8 cellular contexts compared by ENCODE assay signal in genomic region chr1:86704456-86704971, GRCh38. TPM values are rescaled to one million over a fixed set of nuclear protein-coding genes. Genes with fewer than 3 reads are reported as not detected.
A peak's percentile ranks its signal among the peaks of the same experiment; 100 is the strongest.
DNase-seq lines count a peak whose midpoint lies in the region; ATAC-seq and TF ChIP-seq lines count a peak whose summit lies in the region.

TSS of gene SH3GLB1 (plus strand) at chr1:86704576. CDS start at chr1:86704900, 324 bp downstream.

- H4K20me1 ChIP-seq in IMR-90 (ENCODE audit: insufficient read depth, low read length), result peaks cover 39% of the 10 kb centered on the region

- ATAC-seq in GM21529 (IDR thresholded peaks at IDR 0.05; ENCODE audit: unreplicated experiment) (peak; percentile 86), IMR-90 (ENCODE audit: low read depth) (peak; percentile 93), mucosa of descending colon (peak; percentile 92)

- peak within 1 kb of the TSS; percentile 96 for H3K9ac ChIP-seq in IMR-90 (ENCODE audit: low read depth, low read length)

- peak; percentile 85 for TF ChIP-seq CTCF in IMR-90 (conservative IDR thresholded peaks at IDR 0.05; ENCODE audit: low read depth, low read length)
- peak; percentile 62 for TF ChIP-seq CTCF in epithelial cell of esophagus (IDR thresholded peaks at IDR 0.05; ENCODE audit: insufficient read depth, low read depth, low read length, missing control alignments)
- TF ChIP-seq CTCF in mucosa of descending colon (IDR thresholded peaks at IDR 0.05), result peak; percentile 91

- H3K4me3 ChIP-seq in IMR-90 (ENCODE audit: insufficient read depth, low read depth, low read length) (peak within 1 kb of the TSS; percentile 64), epithelial cell of esophagus (ENCODE audit: low read length) (peak within 1 kb of the TSS; percentile 83), mucosa of descending colon (peak within 1 kb of the TSS; percentile 89)

- H3K4me2 ChIP-seq in IMR-90 (ENCODE audit: low read depth, low read length), result peak within 1 kb of the TSS; percentile 100

- BruUV-seq in IMR-90 (replicated peaks; lab: Mats Ljungman, UMichigan), result no TSS peak

- no peaks in the 10 kb centered on the region; the same call in 1 of the 2 replicates for H3K36me3 ChIP-seq in IMR-90 (ENCODE audit: control insufficient read depth, insufficient read depth, low read length)
- no peaks in the 10 kb centered on the region for H3K36me3 ChIP-seq in mucosa of descending colon (ENCODE audit: low read depth)

- peak; percentile 68 for TF ChIP-seq POLR2A in IMR-90 (IDR thresholded peaks at IDR 0.05; ENCODE audit: low read depth, low read length)

- peak within 1 kb of the TSS; percentile 90 for H3K27ac ChIP-seq in IMR-90 (ENCODE audit: insufficient read depth, low read length)

- no peaks in the 10 kb centered on the region; the same call in 1 of the 2 replicates for H3K9me1 ChIP-seq in IMR-90 (ENCODE audit: insufficient read depth, low read length)

- H2AK5ac ChIP-seq in IMR-90 (ENCODE audit: low read depth, low read length), result peak within 1 kb of the TSS; percentile 54

- H3K23ac ChIP-seq in IMR-90 (ENCODE audit: low read depth, low read length), result peak within 1 kb of the TSS; percentile 87

- H3K14ac ChIP-seq in IMR-90 (replicated peaks; ENCODE audit: low read depth, low read length), result peak within 1 kb of the TSS; percentile 92

- H3K9me3 ChIP-seq in IMR-90 (ENCODE audit: control insufficient read depth, insufficient read depth, low read length) (no peaks in the 10 kb centered on the region), mucosa of descending colon (no peaks in the 10 kb centered on the region)

- peak within 1 kb of the TSS; percentile 84 for H3K56ac ChIP-seq in IMR-90 (ENCODE audit: extremely low read depth, insufficient read depth, low read length)

- POLR2A ChIA-PET in IMR-90 (lab: Charles Lee; ENCODE audit: unreplicated experiment), result interaction anchor here (0.5 to 1.5 kb wide), 9 partner anchors 9 to 864 kb away, joined by 3 to 15 read pairs (median 3); no protein-coding TSS in a partner anchor

- peak within 1 kb of the TSS; percentile 85 for H2BK120ac ChIP-seq in IMR-90 (ENCODE audit: low read depth, low read length)

- peak within 1 kb of the TSS; percentile 87 for H2BK5ac ChIP-seq in IMR-90 (ENCODE audit: low read depth, low read length, poor library complexity, severe bottlenecking)

- in situ Hi-C loops in IMR-90 (cut with MboI; ENCODE audit: low sequenced_read_pairs), result loop anchor here (25.0 kb wide), 1 partner anchor 992 kb away; the partner anchor contains the start of gene ZNHIT6

- DNase-seq in DMS53 (lab: John Stamatoyannopoulos, UW), result peak; percentile 98
- DNase-seq in IMR-90, result peak; percentile 82
- DNase-seq in OCI-M1 (lab: John Stamatoyannopoulos, UW), result peak; percentile 94
- DNase-seq in activated T-cell treated with anti-CD3 and anti-CD28 coated beads for 24 hours (ENCODE audit: low read depth), result peak; percentile 82
- DNase-seq in epithelial cell of esophagus (ENCODE audit: low read depth), result peak; percentile 93
- peak; percentile 93 to 97 (median 96) for DNase-seq in mucosa of descending colon
- peak; percentile 81 for DNase-seq in stimulated activated CD8-positive, alpha-beta memory T cell treated with anti-CD3 and anti-CD28 coated beads, Interleukin-4, amount 100 ng/mL, for 24 hours (ENCODE audit: low read depth)

- peak within 1 kb of the TSS; percentile 98 for H2AK9ac ChIP-seq in IMR-90 (replicated peaks; ENCODE audit: low read depth, low read length, poor library complexity)

- 0% methylated on average over 44 of the region's 71 CpGs; no CpG with 5 or more reads in 1 of the 2 experiments for WGBS in IMR-90 (ENCODE audit: extremely low coverage in 2 of 2, insufficient read length in 1 of 2), 2 experiments

- 0 out of 2 replicates have a peak, but pooled peaks have one; percentile 22 for TF ChIP-seq RAD21 in IMR-90 (IDR thresholded peaks at IDR 0.05; ENCODE audit: low read length)

- peak within 1 kb of the TSS; percentile 58 for H4K5ac ChIP-seq in IMR-90 (ENCODE audit: low read depth, low read length)

- dilution Hi-C loops in IMR-90 (cut with HindIII; ENCODE audit: low sequenced_read_pairs, unreplicated experiment), result no loop called here

- H2BK20ac ChIP-seq in IMR-90 (ENCODE audit: low read depth, low read length), result no peak within 1 kb of the TSS

- no peaks in the 10 kb centered on the region; the same call in 1 of the 2 replicates for H3K4me1 ChIP-seq in IMR-90 (ENCODE audit: control insufficient read depth, insufficient read depth, low read length)
- peaks cover 8% of the 10 kb centered on the region for H3K4me1 ChIP-seq in mucosa of descending colon (ENCODE audit: low read depth)

- peaks cover 0 to 19% of the 10 kb centered on the region in 2 experiments; a peak in 2 of 4 replicates for H3K79me1 ChIP-seq in IMR-90 (ENCODE audit: low read depth in 1 of 2, low read length in 2 of 2)

- peak within 1 kb of the TSS; percentile 73 for H4K91ac ChIP-seq in IMR-90 (ENCODE audit: insufficient read depth, low read depth, low read length)

- peak within 1 kb of the TSS; percentile 22 for H3K18ac ChIP-seq in IMR-90 (ENCODE audit: low read depth, low read length)

- peak within 1 kb of the TSS; percentile 50; the same call in 1 of the 3 replicates for H2BK15ac ChIP-seq in IMR-90 (ENCODE audit: low read depth, low read length)

- H3K4ac ChIP-seq in IMR-90 (ENCODE audit: low read depth, low read length), result peak within 1 kb of the TSS; percentile 79

- CTCF ChIA-PET in IMR-90 (lab: Yijun Ruan, JAX), result interaction anchor here (0.6 to 1.6 kb wide), 11 partner anchors 9 to 507 kb away, joined by 3 to 10 read pairs (median 5); no protein-coding TSS in a partner anchor

- H4K8ac ChIP-seq in IMR-90 (ENCODE audit: low read depth in 2 of 2, low read length in 2 of 2), result peak within 1 kb of the TSS; percentile 91 to 94

- no peaks in the 10 kb centered on the region for H3K27me3 ChIP-seq in IMR-90 (ENCODE audit: control insufficient read depth, insufficient read depth, low read length)

- intact Hi-C loops in IMR-90 (cut with micrococcal nuclease) (loop anchor here (2.0 kb wide), 2 partner anchors 260 to 380 kb away; no protein-coding TSS in a partner anchor), mucosa of descending colon (cut with DNase I, micrococcal nuclease) (no loop called here)

- H2AFZ ChIP-seq in IMR-90 (replicated peaks; ENCODE audit: low read length, poor library complexity), result peak within 1 kb of the TSS; percentile 96

TF ChIP-seq in IMR-90, 13 proteins besides CTCF, POLR2A, EP300 and RAD21:
- TF ChIP-seq MAZ (IDR thresholded peaks at IDR 0.05; ENCODE audit: borderline replicate concordance, low read depth, low read length) (peak; percentile 64; the same call in 1 of the 2 replicates), SMC3 (IDR thresholded peaks at IDR 0.05; ENCODE audit: low read depth, low read length) (no peak)

RNA-seq across cellular contexts. Expression of gene SH3GLB1, which starts in this region (rescaled TPM):
- total RNA-seq in IMR-90 (2012; rRNA removed) (22.2 and 30.3 TPM in 2 replicates), mucosa of descending colon (100 to 1,000 TPM; 109 to 114 (median 110) TPM)
- polyA plus RNA-seq in IMR-90 (2012; rRNA removed), result 25.1 and 36.5 TPM in 2 replicates
- polyA plus RNA-seq in IMR-90 (2012; cell fraction: cytosol; rRNA removed), result 5.0 and 6.2 TPM in 2 replicates
- polyA plus RNA-seq in IMR-90 (2012; cell fraction: nucleus; rRNA removed; ENCODE audit: low replicate concordance), result 3.9 and 33.3 TPM in 2 replicates

Comparison
In these comparisons a context has a peak if more than half of its experiments do, and no peak if none do; other contexts are left out.
1. Peak in every context shown above with its lines: DNase-seq, ATAC-seq, H3K4me3 ChIP-seq and H3K27ac ChIP-seq.